ENCODE assay signal across 26 cellular contexts in the genomic region with DNA sequence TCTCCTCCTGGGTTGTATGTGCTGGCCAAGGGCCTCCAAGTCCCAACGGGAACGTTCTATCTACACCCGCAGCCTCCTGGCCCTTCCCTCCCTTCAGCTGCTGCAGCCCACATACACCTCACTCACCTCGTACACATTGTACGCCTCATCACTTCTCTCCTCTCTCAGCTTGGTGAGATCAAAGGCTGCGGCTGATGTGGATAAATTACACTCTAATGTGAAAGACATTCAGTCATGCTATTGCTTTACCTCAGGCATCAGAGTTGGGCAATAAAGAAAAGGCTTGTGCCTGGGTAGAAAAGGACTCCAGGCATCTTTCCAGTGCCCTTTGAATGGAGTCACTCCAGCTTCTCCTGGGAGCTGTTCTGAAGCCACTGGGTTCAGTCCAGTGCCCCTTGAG.
"Had no signal": no experiment of that assay in that cellular context is flagged by ENCODE, and none has a peak within 500 bp of the region (broad histone marks: within the 10 kb centered on the region; RNA-seq: fewer than 3 reads in every experiment).

No MANE protein-coding gene starts in this region.

- H3K4me1 ChIP-seq: parathyroid adenoma, psoas muscle, tibial artery, upper lobe of right lung had no signal

- DNase-seq: activated CD4-positive, alpha-beta T cell treated with anti-CD3 and anti-CD28 coated beads for 4 hours; activated CD4-positive, alpha-beta T cell treated with anti-CD3 and anti-CD28 coated beads, Interleukin-2, amount 50 U/mL, for 4 hours; activated naive CD4-positive, alpha-beta T cell; activated T-cell treated with anti-CD3 and anti-CD28 coated beads for 4 hours; activated T-cell treated with anti-CD3 and anti-CD28 coated beads, Interleukin-2, amount 50 U/mL, for 72 hours; anterior cingulate cortex; dorsolateral prefrontal cortex; effector memory CD4-positive, alpha-beta T cell; erythroblast; islet precursor cell; left cardiac atrium; midbrain; naive thymus-derived CD4-positive, alpha-beta T cell; nucleus accumbens; psoas muscle; right cardiac atrium; stimulated activated CD4-positive, alpha-beta T cell treated with anti-CD3 and anti-CD28 coated beads, Interleukin-15, amount 100 ng/mL, for 24 hours; stimulated activated CD4-positive, alpha-beta T cell treated with anti-CD3 and anti-CD28 coated beads, Interleukin-2, amount 100 ng/mL, for 24 hours; stimulated activated naive B cell treated with anti-CD40 and anti-IgM and Interleukin-4, amounts not matched to agents 10 μg/mL and 1 μg/mL and 100 μg/mL, for 72 hours; stomach; tibial artery; upper lobe of right lung had no signal

- H3K4me1 Mint-ChIP-seq: naive thymus-derived CD4-positive, alpha-beta T cell; stimulated activated naive B cell treated with anti-CD40 and anti-IgM and Interleukin-4, amounts not matched to agents 10 μg/mL and 1 μg/mL and 100 μg/mL, for 72 hours had no signal

- H3K4me3 Mint-ChIP-seq: activated T-cell treated with anti-CD3 and anti-CD28 coated beads, Interleukin-2, amount 50 U/mL, for 72 hours; naive thymus-derived CD4-positive, alpha-beta T cell; stimulated activated naive B cell treated with anti-CD40 and anti-IgM and Interleukin-4, amounts not matched to agents 10 μg/mL and 1 μg/mL and 100 μg/mL, for 72 hours had no signal

- ATAC-seq: activated naive CD4-positive, alpha-beta T cell treated with anti-CD3 and anti-CD28 coated beads, Interleukin-2, amount 50 U/mL, for 72 hours; activated T-cell treated with anti-CD3 and anti-CD28 coated beads, Interleukin-2, amount 50 U/mL, for 72 hours; left cardiac atrium; naive thymus-derived CD4-positive, alpha-beta T cell; psoas muscle; right cardiac atrium; stimulated activated naive B cell treated with anti-CD40 and anti-IgM and Interleukin-4, amounts not matched to agents 10 μg/mL and 1 μg/mL and 100 μg/mL, for 72 hours; upper lobe of right lung had no signal

- H3K27ac ChIP-seq: coronary artery, dorsolateral prefrontal cortex, parathyroid adenoma, psoas muscle, stomach, tibial artery, upper lobe of right lung, VCaP had no signal

- H3K36me3 Mint-ChIP-seq: activated naive CD4-positive, alpha-beta T cell treated with anti-CD3 and anti-CD28 coated beads, Interleukin-2, amount 50 U/mL, for 72 hours; naive thymus-derived CD4-positive, alpha-beta T cell; stimulated activated naive B cell treated with anti-CD40 and anti-IgM and Interleukin-4, amounts not matched to agents 10 μg/mL and 1 μg/mL and 100 μg/mL, for 72 hours had no signal

- H3K36me3 ChIP-seq: stomach, tibial artery, upper lobe of right lung had no signal

- H3K27me3 ChIP-seq: stomach, upper lobe of right lung had no signal

- H3K9me3 Mint-ChIP-seq: activated naive CD4-positive, alpha-beta T cell treated with anti-CD3 and anti-CD28 coated beads, Interleukin-2, amount 50 U/mL, for 72 hours; activated T-cell treated with anti-CD3 and anti-CD28 coated beads, Interleukin-2, amount 50 U/mL, for 72 hours had no signal

- H3K27ac Mint-ChIP-seq: activated naive CD4-positive, alpha-beta T cell treated with anti-CD3 and anti-CD28 coated beads, Interleukin-2, amount 50 U/mL, for 72 hours; activated T-cell treated with anti-CD3 and anti-CD28 coated beads, Interleukin-2, amount 50 U/mL, for 72 hours; naive thymus-derived CD4-positive, alpha-beta T cell; stimulated activated naive B cell treated with anti-CD40 and anti-IgM and Interleukin-4, amounts not matched to agents 10 μg/mL and 1 μg/mL and 100 μg/mL, for 72 hours had no signal

- H3K9ac ChIP-seq: parathyroid adenoma had no signal

- H3K4me3 ChIP-seq: coronary artery, dorsolateral prefrontal cortex, psoas muscle, stomach, tibial artery, upper lobe of right lung had no signal

- H3K79me2 ChIP-seq: parathyroid adenoma had no signal
